ENCODE assay signal across 21 cellular contexts in genomic region chr6:32484614-32484998, GRCh38. TPM values are rescaled to one million over a fixed set of nuclear protein-coding genes. Genes with fewer than 3 reads are reported as not detected.
DNase-seq lines count a peak whose midpoint lies in the region; ATAC-seq and TF ChIP-seq lines count a peak whose summit lies in the region.
"Had no signal": no experiment of that assay in that cellular context is flagged by ENCODE, and none has a peak within 500 bp of the region (broad histone marks: within the 10 kb centered on the region; RNA-seq: fewer than 3 reads in every experiment).

No MANE protein-coding gene starts in this region.

- no peak overlapping the region for H3K27ac Mint-ChIP-seq in natural killer cell treated with Interleukin-12 subunit alpha and Interleukin-12 subunit beta and Interleukin-15 and Interleukin-18, amount 100 ng/mL, for 72 hours
- H3K27ac Mint-ChIP-seq in natural killer cell: no peak overlapping the region
- H3K27ac Mint-ChIP-seq in dendritic cell treated with granulocyte-macrophage colony-stimulating factor and Interleukin-4, amounts not matched to agents 40 ng/mL and 50 ng/mL, for 4 days: peak overlapping the region; percentile 73
- H3K27ac Mint-ChIP-seq: CD4-positive, CD25-positive, alpha-beta regulatory T cell had no signal

- peak overlapping the region in 1 of 2 donors; percentile 48 for H3K4me3 ChIP-seq in neuronal stem cell (ENCODE audit: low read length in 2 of 2)
- H3K4me3 ChIP-seq: BLaER1, PC-9, SJSA1 had no signal

- no peak for DNase-seq in natural killer cell treated with Interleukin-12 subunit alpha and Interleukin-12 subunit beta and Interleukin-15 and Interleukin-18, amount 100 ng/mL, for 72 hours (ENCODE audit: low spot score)
- no peak for DNase-seq in natural killer cell
- DNase-seq in neuronal stem cell (ENCODE audit: low spot score): no peak
- no peak for DNase-seq in NCI-H2107 treated with DMSO at 0.1 percent for 48 hours (lab: John Stamatoyannopoulos, UW; ENCODE audit: unreplicated experiment)
- DNase-seq in SW480 (ENCODE audit: low spot score): no peak
- DNase-seq: 8988T; CD4-positive, CD25-positive, alpha-beta regulatory T cell; KG1; MM.1S; NCI-H2029; NCI-H446 treated with DMSO at 0.1 percent for 48 hours; NCI-H526; NCI-H82; NK-92 treated with Interleukin-12 subunit alpha and Interleukin-12 subunit beta, amount 100 ng/mL, for 24 hours; PC-9 had no signal

- H3K23ac ChIP-seq in neuronal stem cell (ENCODE audit: low read depth, low read length, poor library complexity): no peak overlapping the region

- intact Hi-C loops in natural killer cell (cut with micrococcal nuclease): no loop called here
- intact Hi-C loops in dendritic cell treated with granulocyte-macrophage colony-stimulating factor and Interleukin-4, amounts not matched to agents 40 ng/mL and 50 ng/mL, for 4 days (cut with micrococcal nuclease): loop anchor here (10.0 kb wide), 1 partner anchor 90 kb away; no protein-coding TSS in a partner anchor

- no peaks in the 10 kb centered on the region for H3K9me3 ChIP-seq in neuronal stem cell (replicated peaks in 1 of 2; ENCODE audit: control insufficient read depth in 2 of 2, insufficient read depth in 1 of 2, low read depth in 1 of 2, low read length in 2 of 2)
- H3K9me3 ChIP-seq: BLaER1, SJSA1 had no signal

- peaks cover 2% of the 10 kb centered on the region for H3K79me1 ChIP-seq in neuronal stem cell (ENCODE audit: low read depth, low read length)

- H3K9ac ChIP-seq in neuronal stem cell (ENCODE audit: low read depth, low read length, poor library complexity): no peak overlapping the region
- H3K9ac ChIP-seq: BLaER1 had no signal

- no peaks in the 10 kb centered on the region for H3K4me1 Mint-ChIP-seq in natural killer cell treated with Interleukin-12 subunit alpha and Interleukin-12 subunit beta and Interleukin-15 and Interleukin-18, amount 100 ng/mL, for 72 hours (ENCODE audit: low read depth in 2 of 2)
- no peaks in the 10 kb centered on the region for H3K4me1 Mint-ChIP-seq in natural killer cell
- H3K4me1 Mint-ChIP-seq in dendritic cell treated with granulocyte-macrophage colony-stimulating factor and Interleukin-4, amounts not matched to agents 40 ng/mL and 50 ng/mL, for 4 days (ENCODE audit: low read depth): peaks cover 28% of the 10 kb centered on the region

- no peaks in the 10 kb centered on the region for H3K36me3 ChIP-seq in neuronal stem cell (replicated peaks in 1 of 2; ENCODE audit: control insufficient read depth in 2 of 2, insufficient read depth in 2 of 2, low read length in 2 of 2)
- H3K36me3 ChIP-seq: BLaER1, SJSA1 had no signal

- H3K27me3 Mint-ChIP-seq in natural killer cell treated with Interleukin-12 subunit alpha and Interleukin-12 subunit beta and Interleukin-15 and Interleukin-18, amount 100 ng/mL, for 72 hours: peaks cover 0 to 15% of the 10 kb centered on the region in 2 donors
- peaks cover 16 to 26% of the 10 kb centered on the region in 2 donors for H3K27me3 Mint-ChIP-seq in natural killer cell (ENCODE audit: low read depth in 2 of 2)
- no peaks in the 10 kb centered on the region for H3K27me3 Mint-ChIP-seq in dendritic cell treated with granulocyte-macrophage colony-stimulating factor and Interleukin-4, amounts not matched to agents 40 ng/mL and 50 ng/mL, for 4 days

- H4K91ac ChIP-seq in neuronal stem cell (ENCODE audit: low read depth, low read length, poor library complexity): no peak overlapping the region

- no peak overlapping the region for H2BK15ac ChIP-seq in neuronal stem cell (ENCODE audit: low read length)

- H3K27ac ChIP-seq in neuronal stem cell (replicated peaks; ENCODE audit: low read length): no peak overlapping the region
- H3K27ac ChIP-seq: BLaER1, PC-9, SJSA1 had no signal

- no peak overlapping the region for H3K4me3 Mint-ChIP-seq in natural killer cell treated with Interleukin-12 subunit alpha and Interleukin-12 subunit beta and Interleukin-15 and Interleukin-18, amount 100 ng/mL, for 72 hours
- H3K4me3 Mint-ChIP-seq in natural killer cell: no peak overlapping the region
- no peak overlapping the region for H3K4me3 Mint-ChIP-seq in dendritic cell treated with granulocyte-macrophage colony-stimulating factor and Interleukin-4, amounts not matched to agents 40 ng/mL and 50 ng/mL, for 4 days
- H3K4me3 Mint-ChIP-seq: CD4-positive, CD25-positive, alpha-beta regulatory T cell had no signal

- no peak overlapping the region for H3K4ac ChIP-seq in neuronal stem cell (ENCODE audit: low read length)

- no peak overlapping the region for H2BK12ac ChIP-seq in neuronal stem cell (ENCODE audit: low read length)

- H2BK120ac ChIP-seq in neuronal stem cell (ENCODE audit: low read depth, low read length): peak overlapping the region; percentile 67

- no peak overlapping the region for H2AFZ ChIP-seq in neuronal stem cell (ENCODE audit: low read length)
- H2AFZ ChIP-seq: PC-9 had no signal

- peak overlapping the region; percentile 90 for H2AK5ac ChIP-seq in neuronal stem cell (ENCODE audit: low read depth, low read length)

- H3K14ac ChIP-seq in neuronal stem cell (ENCODE audit: low read length): no peak overlapping the region

- no peaks in the 10 kb centered on the region for H3K4me1 ChIP-seq in neuronal stem cell (ENCODE audit: control insufficient read depth in 2 of 2, insufficient read depth in 1 of 2, low read depth in 1 of 2, low read length in 2 of 2)
- H3K4me1 ChIP-seq: BLaER1, SJSA1 had no signal

- H3K36me3 Mint-ChIP-seq in natural killer cell treated with Interleukin-12 subunit alpha and Interleukin-12 subunit beta and Interleukin-15 and Interleukin-18, amount 100 ng/mL, for 72 hours: no peaks in the 10 kb centered on the region
- no peaks in the 10 kb centered on the region for H3K36me3 Mint-ChIP-seq in natural killer cell
- H3K36me3 Mint-ChIP-seq in dendritic cell treated with granulocyte-macrophage colony-stimulating factor and Interleukin-4, amounts not matched to agents 40 ng/mL and 50 ng/mL, for 4 days (ENCODE audit: low read depth): peaks cover 7% of the 10 kb centered on the region
- H3K36me3 Mint-ChIP-seq: CD4-positive, CD25-positive, alpha-beta regulatory T cell had no signal

- peak; percentile 28 to 36 for ATAC-seq in natural killer cell treated with Interleukin-12 subunit alpha and Interleukin-12 subunit beta and Interleukin-15 and Interleukin-18, amount 100 ng/mL, for 72 hours
- ATAC-seq in natural killer cell: no peak
- ATAC-seq in GM18867 (IDR thresholded peaks at IDR 0.05; ENCODE audit: unreplicated experiment): no peak
- no peak for ATAC-seq in HG03439 (IDR thresholded peaks at IDR 0.05; ENCODE audit: unreplicated experiment)

- WGBS in neuronal stem cell (ENCODE audit: extremely low coverage in 2 of 2, insufficient read length in 2 of 2, insufficient replicate concordance in 1 of 2), 2 donors: no CpG with 5 or more reads among the region's 4 CpGs

- H3K18ac ChIP-seq in neuronal stem cell (ENCODE audit: low read length): no peak overlapping the region

- no peak overlapping the region for H2BK5ac ChIP-seq in neuronal stem cell (ENCODE audit: low read length)

- TF ChIP-seq CTCF in natural killer cell (IDR thresholded peaks at IDR 0.05): no peak

- no peaks in the 10 kb centered on the region for H3K27me3 ChIP-seq in neuronal stem cell (ENCODE audit: control insufficient read depth in 3 of 3, insufficient read depth in 3 of 3, low read depth in 1 of 3, low read length in 3 of 3)
- H3K27me3 ChIP-seq: BLaER1 had no signal

- no peaks in the 10 kb centered on the region for H3K9me3 Mint-ChIP-seq in natural killer cell treated with Interleukin-12 subunit alpha and Interleukin-12 subunit beta and Interleukin-15 and Interleukin-18, amount 100 ng/mL, for 72 hours
- no peaks in the 10 kb centered on the region for H3K9me3 Mint-ChIP-seq in natural killer cell
- H3K9me3 Mint-ChIP-seq in dendritic cell treated with granulocyte-macrophage colony-stimulating factor and Interleukin-4, amounts not matched to agents 40 ng/mL and 50 ng/mL, for 4 days: no peaks in the 10 kb centered on the region

- no peak overlapping the region for H4K8ac ChIP-seq in neuronal stem cell (ENCODE audit: low read depth, low read length)

- H3K4me2 ChIP-seq in neuronal stem cell (ENCODE audit: insufficient read depth, low read length, poor library complexity, severe bottlenecking): no peak overlapping the region
- H3K4me2 ChIP-seq: BLaER1, PC-9 had no signal

RNA-seq across cellular contexts. Expression of gene HLA-DRA, which starts 44.9 kb away (rescaled TPM):
- total RNA-seq in natural killer cell treated with Interleukin-12 subunit alpha and Interleukin-12 subunit beta and Interleukin-15 and Interleukin-18, amount 100 ng/mL, for 72 hours: 100 to 1,000 TPM in 1 of 2 donors, 10 to 100 TPM in 1; 28.4 to 184 TPM
- total RNA-seq in natural killer cell: 100 to 1,000 TPM in 2 of 3 donors, 10 to 100 TPM in 1; 49.9 to 160 (median 123) TPM
- 2.5 TPM for polyA plus RNA-seq in neuronal stem cell (2013, experiment 1 of 2)
- 2.4 TPM for polyA plus RNA-seq in neuronal stem cell (2013, experiment 2 of 2)
- total RNA-seq: PC-9, SJSA1 had no signal

RNA-seq across cellular contexts. Expression of gene HLA-DRB5, which starts 45.5 kb away (rescaled TPM):
- 10 to 100 TPM; 15.9 to 53.6 TPM for total RNA-seq in natural killer cell treated with Interleukin-12 subunit alpha and Interleukin-12 subunit beta and Interleukin-15 and Interleukin-18, amount 100 ng/mL, for 72 hours
- total RNA-seq in natural killer cell: 10 to 100 TPM; 17.9 to 48.5 (median 25.6) TPM
- 0.07 TPM for polyA plus RNA-seq in neuronal stem cell (2013, experiment 1 of 2)
- polyA plus RNA-seq in neuronal stem cell (2013, experiment 2 of 2): 0.07 TPM
- total RNA-seq: RPMI7951, SJSA1 had no signal

Comparison
In these comparisons a context has a peak if more than half of its experiments do, and no peak if none do; other contexts are left out.
1. ATAC-seq: peak in natural killer cell treated with Interleukin-12 subunit alpha and Interleukin-12 subunit beta and Interleukin-15 and Interleukin-18, amount 100 ng/mL, for 72 hours (2 of 2); none in natural killer cell (0 of 3), GM18867 (single experiment) and HG03439 (single experiment).